In the genomic region with DNA sequence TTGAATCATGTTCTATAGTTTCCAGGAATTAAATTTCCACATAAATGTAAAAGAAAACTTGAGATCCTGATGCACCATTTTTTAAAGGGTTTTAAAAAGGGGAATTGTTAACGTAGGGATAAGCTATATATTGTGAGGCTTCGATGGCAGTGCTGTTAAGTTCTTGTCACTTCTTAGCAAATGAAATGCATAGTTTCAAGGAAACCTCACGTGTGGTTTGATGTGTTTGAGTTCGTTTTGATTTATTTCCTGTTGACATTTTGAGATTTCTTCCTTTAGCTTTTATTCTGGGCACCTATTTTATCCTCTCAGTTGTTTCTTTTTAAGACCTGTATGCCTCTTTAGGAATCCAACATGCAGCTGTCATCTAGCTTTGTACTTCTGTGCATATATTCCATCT, we compare ENCODE assay signal across 14 cellular contexts.
"Had no signal": no experiment of that assay in that cellular context is flagged by ENCODE, and none has a peak within 500 bp of the region (broad histone marks: within the 10 kb centered on the region; RNA-seq: fewer than 3 reads in every experiment).

No MANE protein-coding gene starts in this region.

- H3K36me3 Mint-ChIP-seq: naive B cell had no signal

- H3K4me3 Mint-ChIP-seq: naive B cell, WTC11 had no signal

- FAIRE-seq: pancreas, TTC549 had no signal

- DNase-seq: activated CD4-positive, alpha-beta T cell treated with anti-CD3 and anti-CD28 coated beads for 48 hours; activated CD8-positive, alpha-beta memory T cell treated with anti-CD3 and anti-CD28 coated beads for 24 hours; activated effector memory CD4-positive, alpha-beta T cell treated with anti-CD3 and anti-CD28 coated beads, Interleukin-2, amount 50 U/mL, for 16 hours; dorsolateral prefrontal cortex; heart right ventricle; left colon; naive B cell; pancreas; stimulated activated CD4-positive, alpha-beta T cell treated with anti-CD3 and anti-CD28 coated beads, Interleukin-1b, Interleukin-23, amount 100 ng/mL, for 48 hours; trophoblast cell had no signal

- H3K27ac Mint-ChIP-seq: naive B cell had no signal

- ATAC-seq: gastroesophageal sphincter, heart right ventricle, left colon, pancreas, SK-N-SH treated with all-trans-retinoic acid at 6 μM for 48 hours, WTC11 had no signal
